26 cellular contexts compared by ENCODE assay signal in genomic region chr5:25453500-25453899, GRCh38.
"Had no signal": no experiment of that assay in that cellular context is flagged by ENCODE, and none has a peak within 500 bp of the region (broad histone marks: within the 10 kb centered on the region; RNA-seq: fewer than 3 reads in every experiment).

No MANE protein-coding gene starts in this region.

- ATAC-seq: naive thymus-derived CD8-positive, alpha-beta T cell; natural killer cell treated with Interleukin-12 subunit alpha and Interleukin-12 subunit beta and Interleukin-15 and Interleukin-18, amount 100 ng/mL, for 72 hours; psoas muscle; right cardiac atrium; right lobe of liver; stimulated activated effector memory CD8-positive, alpha-beta T cell treated with anti-CD3 and anti-CD28 coated beads, Interleukin-12 subunit alpha, Interleukin-12 subunit beta, amount 100 ng/mL, for 72 hours; stimulated activated naive B cell treated with anti-CD40 and anti-IgM and Interleukin-4, amounts not matched to agents 10 μg/mL and 1 μg/mL and 100 μg/mL, for 72 hours had no signal

- H3K27me3 ChIP-seq: ovary, right lobe of liver, sigmoid colon, stomach, thyroid gland, tibial nerve, upper lobe of left lung, vagina had no signal

- H3K79me2 ChIP-seq: parathyroid adenoma had no signal

- H2AFZ ChIP-seq: parathyroid adenoma had no signal

- H3K36me3 ChIP-seq: ovary, right lobe of liver, sigmoid colon, stomach, thoracic aorta, thyroid gland, tibial nerve, upper lobe of left lung, vagina had no signal

- DNase-seq: naive thymus-derived CD8-positive, alpha-beta T cell; nephron progenitor cell; occipital lobe; ovary; posterior cingulate gyrus; psoas muscle; right cardiac atrium; right lobe of liver; sigmoid colon; small intestine; stimulated activated CD4-positive, alpha-beta T cell treated with anti-CD3 and anti-CD28 coated beads, Interleukin-15, amount 100 ng/mL, for 24 hours; stimulated activated CD4-positive, alpha-beta T cell treated with anti-CD3 and anti-CD28 coated beads, Interleukin-2, amount 100 ng/mL, for 24 hours; stimulated activated CD4-positive, alpha-beta T cell treated with anti-CD3 and anti-CD28 coated beads, Interleukin-2, amount 100 ng/mL, for 48 hours; stimulated activated CD4-positive, alpha-beta T cell treated with anti-CD3 and anti-CD28 coated beads, Interleukin-4, amount 100 ng/mL, for 24 hours; stimulated activated naive B cell treated with anti-CD40 and anti-IgM and Interleukin-4, amounts not matched to agents 10 μg/mL and 1 μg/mL and 100 μg/mL, for 72 hours; stimulated activated naive CD4-positive, alpha-beta T cell treated with Interleukin-2 at 50 U/mL for 16 hours; stomach; thyroid gland; trophoblast cell; upper lobe of left lung had no signal

- H3K9me3 ChIP-seq: ovary, psoas muscle, right lobe of liver, sigmoid colon, thoracic aorta, thyroid gland, tibial nerve, upper lobe of left lung, vagina had no signal

- H3K9ac ChIP-seq: parathyroid adenoma had no signal

- H3K4me3 ChIP-seq: ovary, psoas muscle, right lobe of liver, sigmoid colon, stomach, thoracic aorta, thyroid gland, tibial nerve, upper lobe of left lung, vagina had no signal

- H3K27ac ChIP-seq: ovary, parathyroid adenoma, psoas muscle, right lobe of liver, sigmoid colon, stomach, thoracic aorta, thyroid gland, tibial nerve, upper lobe of left lung, vagina had no signal

- H3K4me1 ChIP-seq: parathyroid adenoma, psoas muscle, right lobe of liver, sigmoid colon, stomach, thyroid gland, tibial nerve, vagina had no signal
